In genomic region chr9:17535176-17535575, GRCh38 we compare ENCODE assay signal across 24 cellular contexts. TPM values are rescaled to one million over a fixed set of nuclear protein-coding genes. Genes with fewer than 3 reads are reported as not detected.
"Had no signal": no experiment of that assay in that cellular context is flagged by ENCODE, and none has a peak within 500 bp of the region (broad histone marks: within the 10 kb centered on the region; RNA-seq: fewer than 3 reads in every experiment).

No MANE protein-coding gene starts in this region.

- H3K4me1 ChIP-seq: suprapubic skin, testis, thyroid gland, tibial artery, tibial nerve, upper lobe of left lung, upper lobe of right lung, uterus, vagina had no signal

- H3K36me3 ChIP-seq: stomach, suprapubic skin, thoracic aorta, thyroid gland, tibial artery, tibial nerve, upper lobe of left lung, upper lobe of right lung, uterus, vagina had no signal

- H3K27ac ChIP-seq: stomach, suprapubic skin, testis, thoracic aorta, thyroid gland, tibial artery, tibial nerve, upper lobe of left lung, upper lobe of right lung, uterus, vagina had no signal

- ATAC-seq: stimulated activated effector memory CD8-positive, alpha-beta T cell treated with anti-CD3 and anti-CD28 coated beads, Interleukin-12 subunit alpha, Interleukin-12 subunit beta, amount 100 ng/mL, for 72 hours; stimulated activated naive B cell treated with anti-CD40 and anti-IgM and Interleukin-4, amounts not matched to agents 10 μg/mL and 1 μg/mL and 100 μg/mL, for 72 hours; stimulated activated naive CD8-positive, alpha-beta T cell treated with anti-CD3 and anti-CD28 coated beads, Interleukin-15, amount 100 ng/mL, for 72 hours; stimulated activated naive CD8-positive, alpha-beta T cell treated with anti-CD3 and anti-CD28 coated beads, Interleukin-15, Interleukin-2, amounts not matched to agents 100 U/mL and 50 U/mL, for 24 hours; upper lobe of right lung had no signal

- H3K9me3 ChIP-seq: stomach, suprapubic skin, testis, thoracic aorta, thyroid gland, tibial artery, upper lobe of left lung, upper lobe of right lung, uterus, vagina had no signal

- H3K27me3 ChIP-seq: stomach, suprapubic skin, testis, thyroid gland, tibial artery, tibial nerve, upper lobe of left lung, upper lobe of right lung, uterus, vagina had no signal

- DNase-seq: stimulated activated CD4-positive, alpha-beta T cell treated with anti-CD3 and anti-CD28 coated beads, Interleukin-2, amount 100 ng/mL, for 48 hours; stimulated activated CD4-positive, alpha-beta T cell treated with anti-CD3 and anti-CD28 coated beads, Interleukin-4, amount 100 ng/mL, for 1 hour; stimulated activated CD4-positive, alpha-beta T cell treated with anti-CD3 and anti-CD28 coated beads, Interleukin-4, amount 100 ng/mL, for 24 hours; stimulated activated CD4-positive, alpha-beta T cell treated with anti-CD3 and anti-CD28 coated beads, Interleukin-4, amount 100 ng/mL, for 4 hours; stimulated activated CD8-positive, alpha-beta memory T cell treated with anti-CD3 and anti-CD28 coated beads, Interleukin-4, amount 100 ng/mL, for 48 hours; stimulated activated naive B cell treated with anti-CD40 and anti-IgM and Interleukin-4, amounts not matched to agents 10 μg/mL and 1 μg/mL and 100 μg/mL, for 72 hours; stimulated activated naive CD4-positive, alpha-beta T cell; stimulated activated naive CD4-positive, alpha-beta T cell treated with Interleukin-2 at 50 U/mL for 16 hours; stimulated activated naive CD8-positive, alpha-beta T cell treated with anti-CD3 and anti-CD28 coated beads, Interleukin-15, amount 100 ng/mL, for 72 hours; stimulated activated naive CD8-positive, alpha-beta T cell treated with anti-CD3 and anti-CD28 coated beads, Interleukin-15, Interleukin-2, amounts not matched to agents 100 U/mL and 50 U/mL, for 24 hours; stomach; substantia nigra; testis; thyroid gland; tibial artery; trophoblast cell; upper lobe of left lung; upper lobe of right lung; uterus had no signal

- H3K4me3 ChIP-seq: stomach, suprapubic skin, testis, thoracic aorta, thyroid gland, tibial artery, tibial nerve, upper lobe of left lung, upper lobe of right lung, uterus, vagina had no signal

RNA-seq across cellular contexts. Expression of gene SH3GL2, which starts 43.7 kb away (rescaled TPM):
- total RNA-seq: suprapubic skin, thoracic aorta, tibial nerve, vagina had no signal
